Comparison of ENCODE assay signal across 9 cellular contexts in genomic region chr9:113580954-113581311, GRCh38.
DNase-seq lines count a peak whose midpoint lies in the region; ATAC-seq, FAIRE-seq and TF ChIP-seq lines count a peak whose summit lies in the region.
"Had no signal": no experiment of that assay in that cellular context is flagged by ENCODE, and none has a peak within 500 bp of the region (broad histone marks: within the 10 kb centered on the region; RNA-seq: fewer than 3 reads in every experiment).

No MANE protein-coding gene starts in this region.

- H3K27ac ChIP-seq in HCT116 (ENCODE audit: low read depth, low read length) (peak overlapping the region; percentile 82; the same call in 1 of the 2 replicates), right atrium auricular region (peak overlapping the region; percentile 81 to 83), small intestine (ENCODE audit: low read depth in 1 of 2, low read length in 1 of 2) (peak overlapping the region; percentile 75 to 82)

- peak overlapping the region; percentile 94 for H3K27ac Mint-ChIP-seq in activated B cell treated with CpG ODN at 0.5 μM for 24 hours

- H3K9me2 ChIP-seq in HCT116 (ENCODE audit: insufficient read depth) = no peaks in the 10 kb centered on the region

- H3K36me3 Mint-ChIP-seq in activated B cell treated with CpG ODN at 0.5 μM for 24 hours (ENCODE audit: low read depth) = peaks cover 31% of the 10 kb centered on the region

- H3K4me1 Mint-ChIP-seq in activated B cell treated with CpG ODN at 0.5 μM for 24 hours = peaks cover 73% of the 10 kb centered on the region

- no peaks in the 10 kb centered on the region for H3K9me3 ChIP-seq in HCT116 (ENCODE audit: control insufficient read depth in 1 of 2, insufficient read depth in 1 of 2, low read depth in 1 of 2, low read length in 2 of 2)
- no peaks in the 10 kb centered on the region for H3K9me3 ChIP-seq in right atrium auricular region
- no peaks in the 10 kb centered on the region for H3K9me3 ChIP-seq in small intestine (ENCODE audit: control insufficient read depth, low read depth)

- peak overlapping the region; percentile 79 for H3K4me3 Mint-ChIP-seq in activated B cell treated with CpG ODN at 0.5 μM for 24 hours

- peaks cover 6 to 14% of the 10 kb centered on the region in 2 experiments; a peak in 1 of 4 replicates for H3K36me3 ChIP-seq in HCT116 (ENCODE audit: control insufficient read depth in 1 of 2, insufficient read depth in 2 of 2, low read length in 2 of 2)
- peaks cover 28% of the 10 kb centered on the region for H3K36me3 ChIP-seq in right atrium auricular region
- H3K36me3 ChIP-seq in small intestine (ENCODE audit: control insufficient read depth in 2 of 2, insufficient read depth in 2 of 2, low read length in 2 of 2) = peaks cover 5 to 13% of the 10 kb centered on the region in 2 donors

- no peak overlapping the region for H3K4me3 ChIP-seq in HCT116 (replicated peaks in 1 of 2; ENCODE audit: low read depth in 1 of 2, low read length in 2 of 2)
- H3K4me3 ChIP-seq in right atrium auricular region = no peak overlapping the region
- no peak overlapping the region for H3K4me3 ChIP-seq in small intestine (ENCODE audit: low read depth in 1 of 2, low read length in 2 of 2)

- H3K27me3 ChIP-seq in HCT116 (ENCODE audit: insufficient read depth, low read length) (no peaks in the 10 kb centered on the region), right atrium auricular region (no peaks in the 10 kb centered on the region), small intestine (ENCODE audit: control insufficient read depth in 2 of 2, insufficient read depth in 2 of 2, low read length in 2 of 2) (no peaks in the 10 kb centered on the region)

- peak overlapping the region; percentile 77; the same call in 1 of the 2 replicates for H3K4me2 ChIP-seq in HCT116 (ENCODE audit: low read length)

- POLR2A ChIA-PET in HCT116 (lab: Charles Lee) = no interaction called here
- POLR2A ChIA-PET in activated B cell treated with CpG ODN at 0.5 μM for 24 hours (lab: Charles Lee) = interaction anchor here (1.5 to 5.1 kb wide), 6 partner anchors 57 to 204 kb away, joined by 7 to 83 read pairs (median 15); partner anchors contain the start of genes ALAD, C9orf43, HDHD3 and POLE3

- no peak for TF ChIP-seq POLR2A in HCT116 (IDR thresholded peaks at IDR 0.05; ENCODE audit: borderline replicate concordance, extremely low read depth, insufficient read depth, insufficient read length)

- ATAC-seq in HCT116 (no peak), activated B cell treated with CpG ODN at 0.5 μM for 24 hours (ENCODE audit: low read depth) (no peak), HG03280 (IDR thresholded peaks at IDR 0.05; ENCODE audit: unreplicated experiment) (no peak)

- no peaks in the 10 kb centered on the region for H3K27me3 Mint-ChIP-seq in activated B cell treated with CpG ODN at 0.5 μM for 24 hours

- no peak overlapping the region for H3K9ac ChIP-seq in HCT116 (ENCODE audit: low read length)

- H2AFZ ChIP-seq in HCT116 (ENCODE audit: low read depth, low read length, poor library complexity, severe bottlenecking) = no peak overlapping the region

- BruUV-seq in HCT116 (replicated peaks; lab: Mats Ljungman, UMichigan) = no TSS peak

- RAD21 ChIA-PET in HCT116 (lab: Charles Lee; ENCODE audit: low non-redundant PET in 1 of 2, low total read pairs in 2 of 2, uncharacterized antibody in 2 of 2, unreplicated experiment in 2 of 2) = no interaction called here

- H3K4me1 ChIP-seq in HCT116 (ENCODE audit: control insufficient read depth in 1 of 2, insufficient read depth in 2 of 2, low read length in 2 of 2) = peaks cover 52 to 63% of the 10 kb centered on the region in 2 experiments
- H3K4me1 ChIP-seq in right atrium auricular region = peaks cover 0 to 63% of the 10 kb centered on the region in 2 donors
- peaks cover 11 to 28% of the 10 kb centered on the region in 2 donors for H3K4me1 ChIP-seq in small intestine (ENCODE audit: control insufficient read depth in 2 of 2, insufficient read depth in 1 of 2, low read depth in 1 of 2, low read length in 1 of 2)

- no peak for TF ChIP-seq RAD21 in HCT116 (IDR thresholded peaks at IDR 0.05; ENCODE audit: low read depth)

- no peak for TF ChIP-seq CTCF in HCT116 (IDR thresholded peaks at IDR 0.05 in 2 of 3, conservative IDR thresholded peaks at IDR 0.05 in 1 of 3; ENCODE audit: borderline replicate concordance in 1 of 3, insufficient read depth in 1 of 3, low read depth in 2 of 3, low read length in 2 of 3)
- no peak for TF ChIP-seq CTCF in activated B cell treated with CpG ODN at 0.5 μM for 24 hours (IDR thresholded peaks at IDR 0.05)
- no peak for TF ChIP-seq CTCF in right atrium auricular region (IDR thresholded peaks at IDR 0.05)
- TF ChIP-seq CTCF in GM13977 (IDR thresholded peaks at IDR 0.05; ENCODE audit: extremely low read depth, insufficient read depth, missing control alignments) = no peak

- intact Hi-C loops in HCT116 (cut with micrococcal nuclease) (no loop called here), activated B cell treated with CpG ODN at 0.5 μM for 24 hours (cut with micrococcal nuclease) (loop anchor here (1.0 to 2.0 kb wide), 7 partner anchors 16 to 430 kb away; partner anchors contain the start of genes C9orf43, FKBP15, POLE3 and SLC31A1)

- no peak for FAIRE-seq in small intestine (lab: Jason Lieb, UNC)

- DNase-seq in HCT116 (ENCODE audit: low read depth, low spot score) = no peak
- DNase-seq in activated B cell treated with CpG ODN at 0.5 μM for 24 hours = no peak
- DNase-seq in right atrium auricular region (ENCODE audit: low spot score) = no peak
- no peak for DNase-seq in small intestine
- no peak for DNase-seq in activated CD4-positive, CD25-positive, alpha-beta regulatory T cell (lab: John Stamatoyannopoulos, UW)
- DNase-seq in NCI-H345 (lab: John Stamatoyannopoulos, UW) = no peak
- DNase-seq in GM13977 (ENCODE audit: low spot score) = no peak
- DNase-seq: SIG-M5 had no signal

- no peaks in the 10 kb centered on the region for H4K20me1 ChIP-seq in HCT116 (ENCODE audit: insufficient read depth)

- CTCF ChIA-PET in HCT116 (lab: Charles Lee) (interaction anchor here (1.4 to 3.1 kb wide), 2 partner anchors 9 to 135 kb away, joined by 3 to 35 read pairs; no protein-coding TSS in a partner anchor), activated B cell treated with CpG ODN at 0.5 μM for 24 hours (lab: Charles Lee) (interaction anchor here (1.1 to 3.3 kb wide), 4 partner anchors 75 to 307 kb away, joined by 3 to 58 read pairs (median 40); partner anchors contain the start of genes CDC26, POLE3 and PRPF4)

- H3K9me3 Mint-ChIP-seq in activated B cell treated with CpG ODN at 0.5 μM for 24 hours = no peaks in the 10 kb centered on the region

- peaks cover 3% of the 10 kb centered on the region; the same call in 1 of the 2 replicates for H3K79me2 ChIP-seq in HCT116 (ENCODE audit: insufficient read depth, low read length)

- in situ Hi-C loops in GM13977 (cut with MboI; ENCODE audit: low pct_unique_long_range_greater_than_20kb, low sequenced_read_pairs, unreplicated experiment) = no loop called here

- 10 to 43% (median 16%) methylated on average over 4 of the region's 4 CpGs for WGBS in small intestine, 3 donors

TF ChIP-seq in HCT116, 20 proteins besides CTCF, POLR2A, EP300 and RAD21 (continues in another document):
- TF ChIP-seq TCF7L2 (IDR thresholded peaks at IDR 0.05; ENCODE audit: borderline replicate concordance, extremely low read depth, insufficient read depth, insufficient read length) (no peak), MAX (IDR thresholded peaks at IDR 0.05) (no peak), CBX3 (IDR thresholded peaks at IDR 0.05; ENCODE audit: low read depth) (no peak), ZNF274 (IDR thresholded peaks at IDR 0.05; ENCODE audit: low read depth, low read length) (no peak), ATF3 (IDR thresholded peaks at IDR 0.05) (no peak), YY1 (IDR thresholded peaks at IDR 0.05; ENCODE audit: extremely low read depth, insufficient replicate concordance, low read depth, low read length) (no peak), SP1 (IDR thresholded peaks at IDR 0.05; ENCODE audit: low read depth) (no peak), FOSL1 (IDR thresholded peaks at IDR 0.05; ENCODE audit: low read depth) (no peak), CEBPB (IDR thresholded peaks at IDR 0.05; ENCODE audit: low read depth) (no peak), EZH2phosphoT487 (IDR thresholded peaks at IDR 0.05; ENCODE audit: borderline replicate concordance) (no peak), EGR1 (IDR thresholded peaks at IDR 0.05; ENCODE audit: low read depth) (no peak), EZH2 (IDR thresholded peaks at IDR 0.05) (no peak), ZFX (IDR thresholded peaks at IDR 0.05) (no peak), JUND (IDR thresholded peaks at IDR 0.05) (no peak)
- TF ChIP-seq, protein P1, sequence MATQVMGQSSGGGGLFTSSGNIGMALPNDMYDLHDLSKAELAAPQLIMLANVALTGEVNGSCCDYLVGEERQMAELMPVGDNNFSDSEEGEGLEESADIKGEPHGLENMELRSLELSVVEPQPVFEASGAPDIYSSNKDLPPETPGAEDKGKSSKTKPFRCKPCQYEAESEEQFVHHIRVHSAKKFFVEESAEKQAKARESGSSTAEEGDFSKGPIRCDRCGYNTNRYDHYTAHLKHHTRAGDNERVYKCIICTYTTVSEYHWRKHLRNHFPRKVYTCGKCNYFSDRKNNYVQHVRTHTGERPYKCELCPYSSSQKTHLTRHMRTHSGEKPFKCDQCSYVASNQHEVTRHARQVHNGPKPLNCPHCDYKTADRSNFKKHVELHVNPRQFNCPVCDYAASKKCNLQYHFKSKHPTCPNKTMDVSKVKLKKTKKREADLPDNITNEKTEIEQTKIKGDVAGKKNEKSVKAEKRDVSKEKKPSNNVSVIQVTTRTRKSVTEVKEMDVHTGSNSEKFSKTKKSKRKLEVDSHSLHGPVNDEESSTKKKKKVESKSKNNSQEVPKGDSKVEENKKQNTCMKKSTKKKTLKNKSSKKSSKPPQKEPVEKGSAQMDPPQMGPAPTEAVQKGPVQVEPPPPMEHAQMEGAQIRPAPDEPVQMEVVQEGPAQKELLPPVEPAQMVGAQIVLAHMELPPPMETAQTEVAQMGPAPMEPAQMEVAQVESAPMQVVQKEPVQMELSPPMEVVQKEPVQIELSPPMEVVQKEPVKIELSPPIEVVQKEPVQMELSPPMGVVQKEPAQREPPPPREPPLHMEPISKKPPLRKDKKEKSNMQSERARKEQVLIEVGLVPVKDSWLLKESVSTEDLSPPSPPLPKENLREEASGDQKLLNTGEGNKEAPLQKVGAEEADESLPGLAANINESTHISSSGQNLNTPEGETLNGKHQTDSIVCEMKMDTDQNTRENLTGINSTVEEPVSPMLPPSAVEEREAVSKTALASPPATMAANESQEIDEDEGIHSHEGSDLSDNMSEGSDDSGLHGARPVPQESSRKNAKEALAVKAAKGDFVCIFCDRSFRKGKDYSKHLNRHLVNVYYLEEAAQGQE (IDR thresholded peaks at IDR 0.05; ENCODE audit: low read depth) = no peak
